In the genomic region with DNA sequence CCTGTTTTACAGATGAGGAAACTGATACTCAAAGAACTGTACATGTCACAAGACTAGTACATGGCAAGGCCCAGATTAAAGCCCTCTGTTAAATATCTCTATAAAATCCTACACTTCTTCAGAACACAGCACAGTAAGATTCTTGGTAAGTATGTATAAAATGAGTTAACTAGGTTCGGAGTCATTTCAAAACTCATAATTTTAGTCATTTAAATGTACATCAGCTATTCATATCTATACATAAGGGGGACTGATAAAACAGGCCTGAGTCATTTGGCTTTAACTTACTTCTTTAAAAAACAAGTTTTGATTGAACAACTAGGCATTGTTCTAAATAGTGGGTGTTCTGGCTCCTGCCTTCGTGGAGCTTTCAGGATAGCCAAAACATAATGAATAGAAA, we compare ENCODE assay signal across 15 cellular contexts.
DNase-seq lines count a peak whose midpoint lies in the region; ATAC-seq and TF ChIP-seq lines count a peak whose summit lies in the region.
"Had no signal": no experiment of that assay in that cellular context is flagged by ENCODE, and none has a peak within 500 bp of the region (broad histone marks: within the 10 kb centered on the region; RNA-seq: fewer than 3 reads in every experiment).

No MANE protein-coding gene starts in this region.

- H3K27ac Mint-ChIP-seq in activated naive CD4-positive, alpha-beta T cell treated with anti-CD3 and anti-CD28 coated beads, Interleukin-2, amount 50 U/mL, for 72 hours = peak overlapping the region; percentile 26 to 58
- peak overlapping the region; percentile 11 for H3K27ac Mint-ChIP-seq in activated CD4-positive, alpha-beta memory T cell treated with anti-CD3 and anti-CD28 coated beads, Interleukin-2, amount 10 ng/mL, durations not matched to agents 7 days and 5 days
- no peak overlapping the region for H3K27ac Mint-ChIP-seq in chondrocyte (ENCODE audit: unreplicated experiment)
- H3K27ac Mint-ChIP-seq: IgD-negative memory B cell had no signal

- peaks cover 12 to 15% of the 10 kb centered on the region in 2 donors for H3K9me3 Mint-ChIP-seq in activated naive CD4-positive, alpha-beta T cell treated with anti-CD3 and anti-CD28 coated beads, Interleukin-2, amount 50 U/mL, for 72 hours
- H3K9me3 Mint-ChIP-seq in activated CD4-positive, alpha-beta memory T cell treated with anti-CD3 and anti-CD28 coated beads, Interleukin-2, amount 10 ng/mL, durations not matched to agents 7 days and 5 days = peaks cover 20% of the 10 kb centered on the region
- peaks cover 33% of the 10 kb centered on the region for H3K9me3 Mint-ChIP-seq in chondrocyte (ENCODE audit: low read depth)

- ATAC-seq in activated naive CD4-positive, alpha-beta T cell treated with anti-CD3 and anti-CD28 coated beads, Interleukin-2, amount 50 U/mL, for 72 hours = peak; percentile 79 to 97
- peak; percentile 66 for ATAC-seq in HG02884 (IDR thresholded peaks at IDR 0.05; ENCODE audit: unreplicated experiment)

- POLR2A ChIA-PET in activated CD4-positive, alpha-beta memory T cell treated with anti-CD3 and anti-CD28 coated beads, Interleukin-2, amount 10 ng/mL, durations not matched to agents 7 days and 5 days (lab: Charles Lee) = interaction anchor here (1.6 kb wide), 1 partner anchor 14 kb away, joined by 4 read pairs; no protein-coding TSS in a partner anchor

- peaks cover 32 to 54% of the 10 kb centered on the region in 2 donors for H3K36me3 Mint-ChIP-seq in activated naive CD4-positive, alpha-beta T cell treated with anti-CD3 and anti-CD28 coated beads, Interleukin-2, amount 50 U/mL, for 72 hours
- peaks cover 52% of the 10 kb centered on the region for H3K36me3 Mint-ChIP-seq in activated CD4-positive, alpha-beta memory T cell treated with anti-CD3 and anti-CD28 coated beads, Interleukin-2, amount 10 ng/mL, durations not matched to agents 7 days and 5 days (ENCODE audit: low read depth)
- peaks cover 35% of the 10 kb centered on the region for H3K36me3 Mint-ChIP-seq in chondrocyte (ENCODE audit: low read depth)

- CTCF ChIA-PET in activated CD4-positive, alpha-beta memory T cell treated with anti-CD3 and anti-CD28 coated beads, Interleukin-2, amount 10 ng/mL, durations not matched to agents 7 days and 5 days (lab: Charles Lee) = no interaction called here

- peaks cover 33% of the 10 kb centered on the region for H3K4me1 Mint-ChIP-seq in activated CD4-positive, alpha-beta memory T cell treated with anti-CD3 and anti-CD28 coated beads, Interleukin-2, amount 10 ng/mL, durations not matched to agents 7 days and 5 days
- no peaks in the 10 kb centered on the region for H3K4me1 Mint-ChIP-seq in chondrocyte (ENCODE audit: low read depth)

- no peak for DNase-seq in activated naive CD4-positive, alpha-beta T cell treated with anti-CD3 and anti-CD28 coated beads, Interleukin-2, amount 50 U/mL, for 72 hours (ENCODE audit: low spot score in 2 of 2)
- DNase-seq in activated naive CD4-positive, alpha-beta T cell treated with anti-CD3 and anti-CD28 coated beads, Interleukin-2, amount 50 U/mL, for 16 hours = no peak
- DNase-seq in activated CD4-positive, alpha-beta memory T cell treated with anti-CD3 and anti-CD28 coated beads, Interleukin-2, amount 10 ng/mL, durations not matched to agents 7 days and 5 days = no peak
- DNase-seq in NCI-H526 treated with DMSO at 0.1 percent for 48 hours (lab: John Stamatoyannopoulos, UW) (no peak), chondrocyte (ENCODE audit: low spot score) (no peak), mucosa of gallbladder (ENCODE audit: low spot score) (no peak)
- DNase-seq: CD8-positive, alpha-beta memory T cell; DMS 273 treated with DMSO at 0.1 percent for 48 hours; MV-4-11; NCI-H1417 treated with DMSO at 0.1 percent for 48 hours; NCI-H2029; NCI-H510A; SHP77 treated with DMSO at 0.1 percent for 48 hours had no signal

- no peaks in the 10 kb centered on the region for H3K27me3 Mint-ChIP-seq in activated CD4-positive, alpha-beta memory T cell treated with anti-CD3 and anti-CD28 coated beads, Interleukin-2, amount 10 ng/mL, durations not matched to agents 7 days and 5 days
- H3K27me3 Mint-ChIP-seq in chondrocyte (ENCODE audit: low read depth) = no peaks in the 10 kb centered on the region
- H3K27me3 Mint-ChIP-seq: IgD-negative memory B cell had no signal

- H3K4me3 Mint-ChIP-seq in activated CD4-positive, alpha-beta memory T cell treated with anti-CD3 and anti-CD28 coated beads, Interleukin-2, amount 10 ng/mL, durations not matched to agents 7 days and 5 days = no peak overlapping the region
- H3K4me3 Mint-ChIP-seq in chondrocyte (ENCODE audit: unreplicated experiment) = no peak overlapping the region
- H3K4me3 Mint-ChIP-seq: CD8-positive, alpha-beta memory T cell; IgD-negative memory B cell had no signal

- TF ChIP-seq CTCF in chondrocyte (IDR thresholded peaks at IDR 0.05) = no peak
